In genomic region chr19:58544591-58545285, GRCh38 we compare ENCODE assay signal across 8 cellular contexts. TPM values are rescaled to one million over a fixed set of nuclear protein-coding genes. Genes with fewer than 3 reads are reported as not detected.
DNase-seq lines count a peak whose midpoint lies in the region; ATAC-seq, FAIRE-seq and TF ChIP-seq lines count a peak whose summit lies in the region.

No MANE protein-coding gene starts in this region.

- peak overlapping the region; percentile 96 for H3K27ac Mint-ChIP-seq in activated CD8-positive, alpha-beta T cell treated with anti-CD3 and anti-CD28 coated beads, Interleukin-2, amount 10 ng/mL, durations not matched to agents 7 days and 5 days

- H3K4me2 ChIP-seq in parathyroid adenoma (ENCODE audit: low read length) = peak overlapping the region; percentile 80

- peak overlapping the region; percentile 86 for H2AFZ ChIP-seq in parathyroid adenoma

- DNase-seq in AG09309 (ENCODE audit: low read depth) (no peak), foreskin fibroblast (peak; percentile 47 to 85), H54 (ENCODE audit: insufficient read length, low spot score) (no peak), Ammon's horn (ENCODE audit: low spot score) (no peak)
- peak; percentile 77 for DNase-seq in activated CD8-positive, alpha-beta T cell treated with anti-CD3 and anti-CD28 coated beads, Interleukin-2, amount 10 ng/mL, durations not matched to agents 7 days and 5 days

- FAIRE-seq in H54 (lab: Jason Lieb, UNC) = no peak

- peak overlapping the region; percentile 84 for H3K4me3 ChIP-seq in AG09309 (ENCODE audit: control insufficient read depth, low read depth, low read length)
- peak overlapping the region; percentile 54 to 93 for H3K4me3 ChIP-seq in foreskin fibroblast (ENCODE audit: low read depth in 1 of 2, low read length in 2 of 2)
- H3K4me3 ChIP-seq in parathyroid adenoma (ENCODE audit: low read depth, low read length) = peak overlapping the region; percentile 75

- TF ChIP-seq POLR2A in H54 (IDR thresholded peaks at IDR 0.05; ENCODE audit: low read depth, low read length) = no peak

- H3K79me2 ChIP-seq in parathyroid adenoma = peaks cover 36% of the 10 kb centered on the region

- H3K9me3 ChIP-seq in parathyroid adenoma (ENCODE audit: control insufficient read depth, low read length) = no peaks in the 10 kb centered on the region

- peaks cover 48% of the 10 kb centered on the region for H3K36me3 Mint-ChIP-seq in activated CD8-positive, alpha-beta T cell treated with anti-CD3 and anti-CD28 coated beads, Interleukin-2, amount 10 ng/mL, durations not matched to agents 7 days and 5 days (ENCODE audit: low read depth)

- peaks cover 18% of the 10 kb centered on the region for H3K4me1 ChIP-seq in parathyroid adenoma

- peak; percentile 52 for ATAC-seq in GM19372 (IDR thresholded peaks at IDR 0.05; ENCODE audit: low read depth, unreplicated experiment)
- ATAC-seq in HG03457 (IDR thresholded peaks at IDR 0.05; ENCODE audit: unreplicated experiment) = peak; percentile 19
- peak; percentile 41 for ATAC-seq in activated CD8-positive, alpha-beta T cell treated with anti-CD3 and anti-CD28 coated beads, Interleukin-2, amount 10 ng/mL, durations not matched to agents 7 days and 5 days

- H3K9ac ChIP-seq in parathyroid adenoma = peak overlapping the region; percentile 76

- peaks cover 12% of the 10 kb centered on the region for H3K27me3 Mint-ChIP-seq in activated CD8-positive, alpha-beta T cell treated with anti-CD3 and anti-CD28 coated beads, Interleukin-2, amount 10 ng/mL, durations not matched to agents 7 days and 5 days (ENCODE audit: low read depth)

- H3K36me3 ChIP-seq in parathyroid adenoma (ENCODE audit: control insufficient read depth, insufficient read depth, low read length) = no peaks in the 10 kb centered on the region

- H3K27me3 ChIP-seq in parathyroid adenoma (ENCODE audit: control insufficient read depth, insufficient read depth, low read length) = no peaks in the 10 kb centered on the region

- H3K4me1 Mint-ChIP-seq in activated CD8-positive, alpha-beta T cell treated with anti-CD3 and anti-CD28 coated beads, Interleukin-2, amount 10 ng/mL, durations not matched to agents 7 days and 5 days (ENCODE audit: low read depth) = peaks cover 35% of the 10 kb centered on the region

- no peaks in the 10 kb centered on the region for H3K9me3 Mint-ChIP-seq in activated CD8-positive, alpha-beta T cell treated with anti-CD3 and anti-CD28 coated beads, Interleukin-2, amount 10 ng/mL, durations not matched to agents 7 days and 5 days (ENCODE audit: insufficient read depth)

- peak overlapping the region; percentile 92 for H3K27ac ChIP-seq in parathyroid adenoma

- no peak for TF ChIP-seq CTCF in AG09309 (IDR thresholded peaks at IDR 0.05; ENCODE audit: control insufficient read depth, insufficient read depth, low read depth, low read length, missing control alignments)
- no peak for TF ChIP-seq CTCF in foreskin fibroblast (IDR thresholded peaks at IDR 0.05; ENCODE audit: low read depth, low read length)
- no peak for TF ChIP-seq CTCF in parathyroid adenoma (IDR thresholded peaks at IDR 0.05)

- CTCF ChIA-PET in activated CD8-positive, alpha-beta T cell treated with anti-CD3 and anti-CD28 coated beads, Interleukin-2, amount 10 ng/mL, durations not matched to agents 7 days and 5 days (lab: Charles Lee) = interaction anchor here (0.9 to 4.4 kb wide), 6 partner anchors 24 to 36 kb away, joined by 3 to 39 read pairs (median 6); partner anchors contain the start of gene ZBTB45

- POLR2A ChIA-PET in activated CD8-positive, alpha-beta T cell treated with anti-CD3 and anti-CD28 coated beads, Interleukin-2, amount 10 ng/mL, durations not matched to agents 7 days and 5 days (lab: Charles Lee) = interaction anchor here (0.7 to 3.6 kb wide), 13 partner anchors 9 to 197 kb away, joined by 3 to 51 read pairs (median 4); partner anchors contain the start of genes CHMP2A, RPS5, SLC27A5 and UBE2M

- H3K4me3 Mint-ChIP-seq in activated CD8-positive, alpha-beta T cell treated with anti-CD3 and anti-CD28 coated beads, Interleukin-2, amount 10 ng/mL, durations not matched to agents 7 days and 5 days = peak overlapping the region; percentile 97

RNA-seq across cellular contexts. Expression of gene TRIM28, which starts 0.9 kb away (rescaled TPM):
- total RNA-seq in activated CD8-positive, alpha-beta T cell treated with anti-CD3 and anti-CD28 coated beads, Interleukin-2, amount 10 ng/mL, durations not matched to agents 7 days and 5 days = 100 to 1,000 TPM; 476 to 528 TPM

RNA-seq across cellular contexts. Expression of gene CHMP2A, which starts 10.2 kb away (rescaled TPM):
- 100 to 1,000 TPM; 108 to 114 TPM for total RNA-seq in activated CD8-positive, alpha-beta T cell treated with anti-CD3 and anti-CD28 coated beads, Interleukin-2, amount 10 ng/mL, durations not matched to agents 7 days and 5 days

RNA-seq across cellular contexts. Expression of gene UBE2M, which starts 13.7 kb away (rescaled TPM):
- 10 to 100 TPM; 80.7 to 94.1 TPM for total RNA-seq in activated CD8-positive, alpha-beta T cell treated with anti-CD3 and anti-CD28 coated beads, Interleukin-2, amount 10 ng/mL, durations not matched to agents 7 days and 5 days

RNA-seq across cellular contexts. Expression of gene ZBTB45, which starts 25.1 kb away (rescaled TPM):
- 10 to 100 TPM; 13.9 to 16.7 TPM for total RNA-seq in activated CD8-positive, alpha-beta T cell treated with anti-CD3 and anti-CD28 coated beads, Interleukin-2, amount 10 ng/mL, durations not matched to agents 7 days and 5 days

RNA-seq across cellular contexts. Expression of gene MZF1, which starts 28.4 kb away (rescaled TPM):
- 10 to 100 TPM; 20.0 to 20.6 TPM for total RNA-seq in activated CD8-positive, alpha-beta T cell treated with anti-CD3 and anti-CD28 coated beads, Interleukin-2, amount 10 ng/mL, durations not matched to agents 7 days and 5 days

Comparison
In these comparisons a context has a peak if more than half of its experiments do, and no peak if none do; other contexts are left out.
1. DNase-seq: peak in activated CD8-positive, alpha-beta T cell treated with anti-CD3 and anti-CD28 coated beads, Interleukin-2, amount 10 ng/mL, durations not matched to agents 7 days and 5 days (single experiment) and foreskin fibroblast (2 of 2); none in AG09309 (single experiment), H54 (single experiment) and Ammon's horn (single experiment).
2. Peak in every context shown above with its lines, with median percentiles within 50 percentile points of each other: H3K4me3 ChIP-seq and ATAC-seq.